Comparison of ENCODE assay signal across 16 cellular contexts in the genomic region with DNA sequence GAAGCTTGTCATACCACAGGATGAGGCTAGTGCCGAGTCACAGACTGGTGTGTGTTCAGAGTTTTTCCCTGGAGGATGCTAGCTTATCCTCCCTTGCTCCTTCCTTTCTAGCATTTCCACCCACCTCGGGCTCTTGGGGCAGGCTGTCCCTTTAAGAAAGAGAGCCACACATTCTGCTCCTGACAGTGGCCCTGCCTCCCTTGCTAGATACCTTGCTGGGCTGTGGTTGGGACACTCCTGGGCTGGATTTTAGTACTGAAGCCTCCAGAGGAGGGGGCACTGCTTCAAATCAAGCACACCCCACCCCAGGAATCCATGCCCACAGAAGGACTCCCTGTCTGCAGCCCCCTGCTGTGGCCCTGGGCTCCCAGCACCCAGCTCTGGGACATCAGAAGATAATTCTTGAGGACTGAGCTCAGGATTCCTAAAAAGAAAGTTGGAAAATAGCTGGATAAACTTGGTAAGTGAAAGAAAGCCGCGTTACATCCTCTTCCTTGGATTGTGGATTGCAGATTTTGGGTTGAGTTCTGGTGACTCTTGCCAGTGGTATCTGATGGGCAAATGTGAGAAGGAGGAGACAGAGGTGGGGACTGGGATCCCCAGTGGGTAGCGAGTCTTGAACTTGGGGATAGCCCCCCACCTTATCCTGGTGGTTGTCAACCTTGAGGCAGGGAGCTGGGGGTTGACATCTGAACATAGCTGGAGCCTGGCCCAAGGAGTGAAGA. TPM values are rescaled to one million over a fixed set of nuclear protein-coding genes. Genes with fewer than 3 reads are reported as not detected.
A peak's percentile ranks its signal among the peaks of the same experiment; 100 is the strongest.
DNase-seq lines count a peak whose midpoint lies in the region; FAIRE-seq and TF ChIP-seq lines count a peak whose summit lies in the region.
"Had no signal": no experiment of that assay in that cellular context is flagged by ENCODE, and none has a peak within 500 bp of the region (broad histone marks: within the 10 kb centered on the region; RNA-seq: fewer than 3 reads in every experiment).

No MANE protein-coding gene starts in this region.

- TF ChIP-seq CTCF in HFFc6 (IDR thresholded peaks at IDR 0.05) (no peak), lower leg skin (IDR thresholded peaks at IDR 0.05) (no peak)

- no peaks in the 10 kb centered on the region for H3K9me3 Mint-ChIP-seq in HFFc6
- H3K9me3 Mint-ChIP-seq: immature natural killer cell, type B pancreatic cell had no signal

- no peaks in the 10 kb centered on the region for H3K36me3 ChIP-seq in muscle layer of duodenum (ENCODE audit: control insufficient read depth in 1 of 2, insufficient read depth in 2 of 2, low read length in 2 of 2)
- H3K36me3 ChIP-seq: SJCRH30 had no signal

- H3K4me1 ChIP-seq in muscle layer of duodenum (ENCODE audit: control insufficient read depth in 1 of 2, insufficient read depth in 2 of 2, low read length in 2 of 2) = peaks cover 23 to 77% of the 10 kb centered on the region in 2 donors

- no peak for TF ChIP-seq POLR2A in lower leg skin (IDR thresholded peaks at IDR 0.05)

- H3K27ac ChIP-seq in muscle layer of duodenum (ENCODE audit: low read length) (peak overlapping the region; percentile 79), substantia nigra (ENCODE audit: low read depth, low read length, poor library complexity, severe bottlenecking) (peak overlapping the region; percentile 90)
- H3K27ac ChIP-seq: SJCRH30 had no signal

- no peak for DNase-seq in HFFc6
- DNase-seq in fibroblast of gingiva (ENCODE audit: low read depth) = peak; percentile 9
- DNase-seq in substantia nigra (lab: John Stamatoyannopoulos, UW) = no peak
- no peak for DNase-seq in stimulated activated CD4-positive, alpha-beta T cell treated with anti-CD3 and anti-CD28 coated beads, Interleukin-2, amount 100 ng/mL, for 24 hours
- no peak for DNase-seq in stimulated activated CD4-positive, alpha-beta T cell treated with anti-CD3 and anti-CD28 coated beads, Interleukin-1b, Interleukin-23, amount 100 ng/mL, for 48 hours
- no peak for DNase-seq in lower leg skin (ENCODE audit: low spot score in 2 of 2)
- no peak for DNase-seq in urothelium cell line (ENCODE audit: low spot score)
- DNase-seq: activated CD8-positive, alpha-beta memory T cell treated with anti-CD3 and anti-CD28 coated beads, Interleukin-2, amount 50 U/mL, for 48 hours; GF-D8; immature natural killer cell; NCI-H1105 treated with DMSO at 0.1 percent for 48 hours; NCI-H526 treated with DMSO at 0.1 percent for 48 hours; SJCRH30 had no signal

- H3K27me3 Mint-ChIP-seq in HFFc6 (ENCODE audit: insufficient read depth) = peaks cover 6% of the 10 kb centered on the region
- H3K27me3 Mint-ChIP-seq: type B pancreatic cell had no signal

- H3K9me3 ChIP-seq in muscle layer of duodenum (ENCODE audit: control insufficient read depth in 1 of 2, low read length in 2 of 2) = no peaks in the 10 kb centered on the region
- H3K9me3 ChIP-seq: SJCRH30 had no signal

- peaks cover 41% of the 10 kb centered on the region; the same call in 1 of the 2 replicates for H3K4me1 Mint-ChIP-seq in HFFc6 (ENCODE audit: low read depth)
- H3K4me1 Mint-ChIP-seq: immature natural killer cell had no signal

- WGBS in lower leg skin, 2 donors = 48 to 61% methylated on average over 5 of the region's 5 CpGs

- peak overlapping the region; percentile 9; the same call in 1 of the 2 replicates for H3K27ac Mint-ChIP-seq in HFFc6
- H3K27ac Mint-ChIP-seq: immature natural killer cell, type B pancreatic cell had no signal

- FAIRE-seq in urothelium cell line (lab: Jason Lieb, UNC) = no peak
- FAIRE-seq: endothelial cell of umbilical vein had no signal

- H3K4me3 ChIP-seq in muscle layer of duodenum (ENCODE audit: low read depth in 1 of 2, low read length in 2 of 2) (peak overlapping the region in 1 of 2 donors; percentile 33), lower leg skin (ENCODE audit: low read depth, poor library complexity, severe bottlenecking) (no peak overlapping the region)
- H3K4me3 ChIP-seq: SJCRH30 had no signal

- intact Hi-C loops in lower leg skin (cut with DNase I; ENCODE audit: low total_unique reads) = no loop called here

- H3K4me3 Mint-ChIP-seq in HFFc6 = peak overlapping the region; percentile 57; the same call in 1 of the 2 replicates
- H3K4me3 Mint-ChIP-seq: immature natural killer cell, type B pancreatic cell had no signal

- no peaks in the 10 kb centered on the region for H3K27me3 ChIP-seq in muscle layer of duodenum (ENCODE audit: low read depth, low read length)
- H3K27me3 ChIP-seq: SJCRH30 had no signal

- H3K36me3 Mint-ChIP-seq in HFFc6 (ENCODE audit: low read depth) = no peaks in the 10 kb centered on the region
- H3K36me3 Mint-ChIP-seq: immature natural killer cell had no signal

RNA-seq across cellular contexts. Expression of a gene that starts 29.0 kb away (rescaled TPM):
- 1 to 10 TPM; 2.2 to 9.0 (median 8.0) TPM for total RNA-seq in HFFc6 (2021; fragmentation: NEBNext Ultra II Directional; extraction: Animal tissue kit (Norgen Biotek cat#: 25700))
- 10 to 100 TPM in 1 of 4 donors, 1 to 10 TPM in 3; 5.6 to 16.9 (median 8.1) TPM for total RNA-seq in lower leg skin
